Comparison of ENCODE assay signal across 8 cellular contexts in genomic region chr16:88193706-88194396, GRCh38.
DNase-seq lines count a peak whose midpoint lies in the region; FAIRE-seq and TF ChIP-seq lines count a peak whose summit lies in the region.
"Not testable (repeated sequence)": the region's sequence is repeated elsewhere in the genome, so short reads cannot be mapped to it uniquely, and the experiment has no call there.

No MANE protein-coding gene starts in this region.

- not testable (repeated sequence) for H3K27me3 ChIP-seq in OCI-LY3 (ENCODE audit: low read depth, low read length); dorsolateral prefrontal cortex; parathyroid adenoma (ENCODE audit: control insufficient read depth, insufficient read depth, low read length); thyroid gland

- not testable (repeated sequence) for H3K27ac ChIP-seq in OCI-LY3 (ENCODE audit: low read length); parathyroid adenoma; thyroid gland
- peak overlapping the region in 3 of 59 donors; percentile 32 to 60 (median 53) for H3K27ac ChIP-seq in dorsolateral prefrontal cortex

- H3K4me3 ChIP-seq in OCI-LY3 (ENCODE audit: low read length); parathyroid adenoma (ENCODE audit: low read depth, low read length); thyroid gland (replicated peaks in 1 of 3): not testable (repeated sequence)
- peak overlapping the region in 4 of 59 donors; percentile 8 to 35 (median 20) for H3K4me3 ChIP-seq in dorsolateral prefrontal cortex

- peak; percentile 38 for FAIRE-seq in islet of Langerhans (lab: Jason Lieb, UNC)

- peak; percentile 70 for TF ChIP-seq CTCF in LNCAP (IDR thresholded peaks at IDR 0.05)
- peak; percentile 37 for TF ChIP-seq CTCF in OCI-LY3 (IDR thresholded peaks at IDR 0.05; ENCODE audit: low read depth, low read length)
- TF ChIP-seq CTCF in dorsolateral prefrontal cortex (IDR thresholded peaks at IDR 0.05 in 54 of 56, conservative IDR thresholded peaks at IDR 0.05 in 2 of 56; ENCODE audit: low read depth in 1 of 56, partially characterized antibody in 56 of 56), result peak; percentile 22 to 75 (median 63)
- TF ChIP-seq CTCF in parathyroid adenoma (IDR thresholded peaks at IDR 0.05), result peak; percentile 60
- TF ChIP-seq CTCF in thyroid gland (IDR thresholded peaks at IDR 0.05), result peak; percentile 19 to 70 (median 50)

- peak; percentile 42 for DNase-seq in DMS53 (lab: John Stamatoyannopoulos, UW)
- peak; percentile 60 for DNase-seq in activated CD8-positive, alpha-beta memory T cell treated with anti-CD3 and anti-CD28 coated beads, Interleukin-2, amount 50 U/mL, for 48 hours
- peak in 9 of 10 donors; percentile 50 to 78 (median 62) for DNase-seq in dorsolateral prefrontal cortex
- DNase-seq in thyroid gland, result peak; percentile 54 to 56

- H3K4me1 ChIP-seq in OCI-LY3 (ENCODE audit: low read length); parathyroid adenoma; thyroid gland: not testable (repeated sequence)

- not testable (repeated sequence) for TF ChIP-seq POLR2A in thyroid gland (IDR thresholded peaks at IDR 0.05)

- H2AFZ ChIP-seq in OCI-LY3 (ENCODE audit: low read depth, low read length); parathyroid adenoma: not testable (repeated sequence)

- not testable (repeated sequence) for H3K36me3 ChIP-seq in OCI-LY3 (replicated peaks; ENCODE audit: low read depth, low read length); parathyroid adenoma (ENCODE audit: control insufficient read depth, insufficient read depth, low read length); thyroid gland

- not testable (repeated sequence) for H3K79me2 ChIP-seq in OCI-LY3 (ENCODE audit: low read length); parathyroid adenoma

- 63 to 68% methylated on average over 8 of the region's 15 CpGs for WGBS in thyroid gland, 2 donors

- intact Hi-C loops in dorsolateral prefrontal cortex (cut with DNase I), result loop anchor here in 1 of 2 donors (10.0 kb wide), 1 partner anchor 191 kb away; the partner anchor contains the start of gene ZNF469
- intact Hi-C loops in thyroid gland (cut with DNase I), result not testable (repeated sequence)

- not testable (repeated sequence) for H3K4me2 ChIP-seq in OCI-LY3 (ENCODE audit: low read length); parathyroid adenoma (ENCODE audit: low read length)

- H4K20me1 ChIP-seq in OCI-LY3 (ENCODE audit: insufficient read depth, low read length), result not testable (repeated sequence)

- H3K9ac ChIP-seq in OCI-LY3 (ENCODE audit: low read length); parathyroid adenoma: not testable (repeated sequence)

- not testable (repeated sequence) for H3K9me3 ChIP-seq in OCI-LY3 (ENCODE audit: insufficient read depth, low read length); parathyroid adenoma (ENCODE audit: control insufficient read depth, low read length); thyroid gland
